ENCODE assay signal across 1 cellular context in genomic region chr7:134327896-134328295, GRCh38.
TF ChIP-seq lines count a peak whose summit lies in the region.

No MANE protein-coding gene starts in this region.

TF ChIP-seq in K562, 482 proteins besides CTCF, POLR2A, EP300 and RAD21 (continued from another document):
- TF ChIP-seq VEZF1 (CRISPR knock-in tag; IDR thresholded peaks at IDR 0.05) = peak; percentile 19; the same call in 1 of the 2 replicates
- TF ChIP-seq STAG1 (CRISPR knock-in tag; IDR thresholded peaks at IDR 0.05; ENCODE audit: borderline replicate concordance) = peak; percentile 41; the same call in 1 of the 2 replicates
- 0 out of 2 replicates have a peak, but pooled peaks have one; percentile 30 for TF ChIP-seq ZNF24 (IDR thresholded peaks at IDR 0.05)
- TF ChIP-seq ELF1 (tag; IDR thresholded peaks at IDR 0.05) = peak; percentile 59; the same call in 1 of the 2 replicates
- no peak for TF ChIP-seq TBL1XR1 (IDR thresholded peaks at IDR 0.05; ENCODE audit: low read length in 2 of 2)
- no peak for TF ChIP-seq HCFC1 (IDR thresholded peaks at IDR 0.05; ENCODE audit: low read depth, low read length)
- peak in 1 of 2 experiments; percentile 40; a peak in 1 of 4 replicates for TF ChIP-seq ETV6 (IDR thresholded peaks at IDR 0.05; ENCODE audit: borderline replicate concordance in 1 of 2, low read depth in 2 of 2, low read length in 1 of 2)
- TF ChIP-seq ETV6 (CRISPR knock-in tag; IDR thresholded peaks at IDR 0.05; ENCODE audit: borderline replicate concordance) = no peak
- TF ChIP-seq ZNF384 (IDR thresholded peaks at IDR 0.05; ENCODE audit: low read depth, low read length) = no peak
- no peak for TF ChIP-seq ZNF263 (CRISPR knock-in tag; IDR thresholded peaks at IDR 0.05; ENCODE audit: borderline replicate concordance)
- peak; percentile 44; the same call in 1 of the 2 replicates for TF ChIP-seq DEAF1 (CRISPR knock-in tag; IDR thresholded peaks at IDR 0.05)
- TF ChIP-seq ZNF217 (CRISPR knock-in tag; IDR thresholded peaks at IDR 0.05) = no peak
- no peak for TF ChIP-seq NFATC3 (IDR thresholded peaks at IDR 0.05)
